ENCODE assay signal across 8 cellular contexts in the genomic region with DNA sequence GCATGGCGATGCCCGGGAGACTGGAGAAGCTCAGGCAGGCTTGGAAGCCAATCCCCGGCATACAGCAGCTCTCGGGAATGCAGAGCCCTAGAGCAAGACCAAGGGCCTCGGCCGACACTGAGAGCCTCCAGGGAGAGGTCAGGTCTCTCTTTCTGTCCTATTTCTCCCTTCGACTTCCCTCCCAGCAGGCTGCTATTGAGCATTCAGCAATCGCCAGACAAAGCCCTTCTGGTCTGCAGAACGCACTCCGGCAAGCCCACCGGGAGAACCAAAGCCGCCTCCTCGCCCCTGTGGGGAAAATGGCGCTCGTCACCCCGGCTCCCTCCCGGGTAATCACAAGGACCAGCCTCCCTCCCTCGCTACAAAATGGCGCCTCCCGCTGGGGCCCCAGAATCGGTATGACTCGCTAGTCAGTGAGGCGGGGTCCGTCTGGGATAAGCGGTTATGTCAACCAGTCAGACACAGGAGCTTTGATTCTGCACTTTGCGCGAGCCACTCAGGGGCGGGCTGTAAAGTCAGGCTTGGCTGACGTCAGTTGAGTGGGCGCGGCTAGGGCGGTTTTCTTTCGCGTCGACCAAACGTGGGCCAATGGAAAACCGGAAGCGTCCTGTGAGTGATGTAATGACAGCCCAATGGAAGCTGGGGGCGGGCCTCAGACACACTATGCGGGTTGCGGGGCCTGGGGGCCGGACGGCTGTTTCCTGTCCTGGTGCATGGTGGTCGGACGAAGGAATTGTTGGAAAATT. TPM values are rescaled to one million over a fixed set of nuclear protein-coding genes. Genes with fewer than 3 reads are reported as not detected.
A peak's percentile ranks its signal among the peaks of the same experiment; 100 is the strongest.
DNase-seq lines count a peak whose midpoint lies in the region; ATAC-seq and TF ChIP-seq lines count a peak whose summit lies in the region.

Gene ZNF143 (plus strand): TSS at position 691 of the 746 bp plus-strand sequence. CDS start 10,297 bp downstream, outside the sequence.

- intact Hi-C loops in left lung (cut with DNase I) = no loop called here

- no peak for TF ChIP-seq CTCF in C4-2B (conservative IDR thresholded peaks at IDR 0.05)
- TF ChIP-seq CTCF in left lung (IDR thresholded peaks at IDR 0.05) = no peak

- H3K4me1 ChIP-seq in left lung = peaks cover 9 to 30% of the 10 kb centered on the region in 2 donors

- peak within 1 kb of the TSS; percentile 100 for H3K27ac ChIP-seq in C4-2B
- H3K27ac ChIP-seq in left lung = peak within 1 kb of the TSS; percentile 100

- no peaks in the 10 kb centered on the region for H3K36me3 ChIP-seq in left lung

- H3K9me3 ChIP-seq in left lung = no peaks in the 10 kb centered on the region

- peak; percentile 99 for DNase-seq in NCI-H774 (lab: John Stamatoyannopoulos, UW)
- DNase-seq in activated CD4-positive, alpha-beta T cell treated with anti-CD3 and anti-CD28 coated beads, Interleukin-2, amount 50 U/mL, for 4 hours = peak; percentile 100
- peak; percentile 100 for DNase-seq in dermis blood vessel endothelial cell
- DNase-seq in left lung = peak; percentile 97 to 100
- DNase-seq in stimulated activated CD4-positive, alpha-beta T cell treated with anti-CD3 and anti-CD28 coated beads, Interleukin-2, amount 100 ng/mL, for 48 hours = peak; percentile 99 to 100

- no peaks in the 10 kb centered on the region for H3K27me3 ChIP-seq in left lung

- H3K4me3 ChIP-seq in left lung = peak within 1 kb of the TSS; percentile 61 to 78

- ATAC-seq in GM19395 (IDR thresholded peaks at IDR 0.05; ENCODE audit: unreplicated experiment) (peak; percentile 91), HG03565 (IDR thresholded peaks at IDR 0.05; ENCODE audit: unreplicated experiment) (peak; percentile 74), left lung (peak; percentile 95)

RNA-seq across cellular contexts. Expression of gene ZNF143, which starts in this region (rescaled TPM):
- total RNA-seq in dermis blood vessel endothelial cell (30.1 and 32.4 TPM in 2 replicates), left lung (10 to 100 TPM; 17.3 to 25.0 TPM)

Comparison
In these comparisons a context has a peak if more than half of its experiments do, and no peak if none do; other contexts are left out.
1. Peak in every context shown above with its lines: DNase-seq, ATAC-seq, H3K4me3 ChIP-seq and H3K27ac ChIP-seq.